2 cellular contexts compared by ENCODE assay signal in the genomic region with DNA sequence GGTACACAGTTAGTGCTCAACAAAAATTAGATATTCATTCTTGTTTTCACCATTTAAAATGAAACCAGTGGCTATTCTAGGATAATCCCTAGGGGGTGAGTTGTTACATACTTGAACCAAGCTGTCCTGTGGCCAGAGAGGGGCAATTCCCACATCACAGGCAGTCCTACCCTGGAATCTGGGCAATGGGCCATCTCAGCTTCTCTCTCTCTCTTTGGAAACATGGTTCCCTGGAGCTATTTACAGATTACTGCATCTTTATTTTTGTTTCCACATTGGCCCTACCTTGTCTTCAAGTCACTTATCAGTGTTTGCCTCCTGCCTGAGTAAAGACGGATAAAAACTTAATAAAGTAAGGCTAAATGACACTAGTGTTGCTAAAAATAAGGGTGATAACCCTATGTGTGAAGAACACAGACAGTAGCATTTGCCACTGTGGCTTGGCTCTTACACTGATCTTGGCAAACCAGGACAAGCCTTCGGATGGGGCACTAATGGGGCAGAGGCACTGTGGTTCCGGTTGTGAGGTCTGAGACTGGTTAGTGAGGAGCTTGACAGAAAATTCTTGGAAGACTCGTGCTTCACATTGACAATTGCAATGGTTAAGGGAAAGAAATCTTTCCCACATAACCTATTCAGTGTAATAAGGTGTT.
TF ChIP-seq lines count a peak whose summit lies in the region.

No MANE protein-coding gene starts in this region.

TF ChIP-seq in liver, 16 proteins besides CTCF, POLR2A, EP300 and RAD21:
- TF ChIP-seq JUND (IDR thresholded peaks at IDR 0.05) (peak in 1 of 2 donors; percentile 59), EGR1 (IDR thresholded peaks at IDR 0.05; ENCODE audit: low read depth in 2 of 2) (peak in 1 of 2 donors; percentile 21), HNF4A (conservative IDR thresholded peaks at IDR 0.05) (peak; percentile 46 to 73), FOXA2 (IDR thresholded peaks at IDR 0.05) (peak; percentile 60), YY1 (IDR thresholded peaks at IDR 0.05) (peak; percentile 34), HNF4G (IDR thresholded peaks at IDR 0.05) (no peak), RXRA (IDR thresholded peaks at IDR 0.05) (peak; percentile 45 to 73), SP1 (IDR thresholded peaks at IDR 0.05) (peak; percentile 30)
- TF ChIP-seq, protein P1, sequence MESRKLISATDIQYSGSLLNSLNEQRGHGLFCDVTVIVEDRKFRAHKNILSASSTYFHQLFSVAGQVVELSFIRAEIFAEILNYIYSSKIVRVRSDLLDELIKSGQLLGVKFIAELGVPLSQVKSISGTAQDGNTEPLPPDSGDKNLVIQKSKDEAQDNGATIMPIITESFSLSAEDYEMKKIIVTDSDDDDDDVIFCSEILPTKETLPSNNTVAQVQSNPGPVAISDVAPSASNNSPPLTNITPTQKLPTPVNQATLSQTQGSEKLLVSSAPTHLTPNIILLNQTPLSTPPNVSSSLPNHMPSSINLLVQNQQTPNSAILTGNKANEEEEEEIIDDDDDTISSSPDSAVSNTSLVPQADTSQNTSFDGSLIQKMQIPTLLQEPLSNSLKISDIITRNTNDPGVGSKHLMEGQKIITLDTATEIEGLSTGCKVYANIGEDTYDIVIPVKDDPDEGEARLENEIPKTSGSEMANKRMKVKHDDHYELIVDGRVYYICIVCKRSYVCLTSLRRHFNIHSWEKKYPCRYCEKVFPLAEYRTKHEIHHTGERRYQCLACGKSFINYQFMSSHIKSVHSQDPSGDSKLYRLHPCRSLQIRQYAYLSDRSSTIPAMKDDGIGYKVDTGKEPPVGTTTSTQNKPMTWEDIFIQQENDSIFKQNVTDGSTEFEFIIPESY (IDR thresholded peaks at IDR 0.05) = peak; percentile 34
- TF ChIP-seq, protein P2, sequence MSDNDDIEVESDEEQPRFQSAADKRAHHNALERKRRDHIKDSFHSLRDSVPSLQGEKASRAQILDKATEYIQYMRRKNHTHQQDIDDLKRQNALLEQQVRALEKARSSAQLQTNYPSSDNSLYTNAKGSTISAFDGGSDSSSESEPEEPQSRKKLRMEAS (IDR thresholded peaks at IDR 0.05) = no peak
- TF ChIP-seq, protein P3, sequence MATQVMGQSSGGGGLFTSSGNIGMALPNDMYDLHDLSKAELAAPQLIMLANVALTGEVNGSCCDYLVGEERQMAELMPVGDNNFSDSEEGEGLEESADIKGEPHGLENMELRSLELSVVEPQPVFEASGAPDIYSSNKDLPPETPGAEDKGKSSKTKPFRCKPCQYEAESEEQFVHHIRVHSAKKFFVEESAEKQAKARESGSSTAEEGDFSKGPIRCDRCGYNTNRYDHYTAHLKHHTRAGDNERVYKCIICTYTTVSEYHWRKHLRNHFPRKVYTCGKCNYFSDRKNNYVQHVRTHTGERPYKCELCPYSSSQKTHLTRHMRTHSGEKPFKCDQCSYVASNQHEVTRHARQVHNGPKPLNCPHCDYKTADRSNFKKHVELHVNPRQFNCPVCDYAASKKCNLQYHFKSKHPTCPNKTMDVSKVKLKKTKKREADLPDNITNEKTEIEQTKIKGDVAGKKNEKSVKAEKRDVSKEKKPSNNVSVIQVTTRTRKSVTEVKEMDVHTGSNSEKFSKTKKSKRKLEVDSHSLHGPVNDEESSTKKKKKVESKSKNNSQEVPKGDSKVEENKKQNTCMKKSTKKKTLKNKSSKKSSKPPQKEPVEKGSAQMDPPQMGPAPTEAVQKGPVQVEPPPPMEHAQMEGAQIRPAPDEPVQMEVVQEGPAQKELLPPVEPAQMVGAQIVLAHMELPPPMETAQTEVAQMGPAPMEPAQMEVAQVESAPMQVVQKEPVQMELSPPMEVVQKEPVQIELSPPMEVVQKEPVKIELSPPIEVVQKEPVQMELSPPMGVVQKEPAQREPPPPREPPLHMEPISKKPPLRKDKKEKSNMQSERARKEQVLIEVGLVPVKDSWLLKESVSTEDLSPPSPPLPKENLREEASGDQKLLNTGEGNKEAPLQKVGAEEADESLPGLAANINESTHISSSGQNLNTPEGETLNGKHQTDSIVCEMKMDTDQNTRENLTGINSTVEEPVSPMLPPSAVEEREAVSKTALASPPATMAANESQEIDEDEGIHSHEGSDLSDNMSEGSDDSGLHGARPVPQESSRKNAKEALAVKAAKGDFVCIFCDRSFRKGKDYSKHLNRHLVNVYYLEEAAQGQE (IDR thresholded peaks at IDR 0.05) = peak; percentile 41
- TF ChIP-seq, protein P4, sequence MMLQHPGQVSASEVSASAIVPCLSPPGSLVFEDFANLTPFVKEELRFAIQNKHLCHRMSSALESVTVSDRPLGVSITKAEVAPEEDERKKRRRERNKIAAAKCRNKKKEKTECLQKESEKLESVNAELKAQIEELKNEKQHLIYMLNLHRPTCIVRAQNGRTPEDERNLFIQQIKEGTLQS (IDR thresholded peaks at IDR 0.05) = no peak

TF ChIP-seq in HepG2, 621 proteins besides CTCF, POLR2A, EP300 and RAD21:
- TF ChIP-seq NBN (conservative IDR thresholded peaks at IDR 0.05) (no peak), ZNF605 (CRISPR knock-in tag; IDR thresholded peaks at IDR 0.05) (no peak), KMT2B (CRISPR knock-in tag; IDR thresholded peaks at IDR 0.05) (no peak), TRIM24 (CRISPR knock-in tag; IDR thresholded peaks at IDR 0.05) (no peak), NAIF1 (CRISPR knock-in tag; IDR thresholded peaks at IDR 0.05; ENCODE audit: borderline replicate concordance) (no peak), SNRNP70 (IDR thresholded peaks at IDR 0.05; ENCODE audit: low read depth, low read length) (no peak), ZNF383 (CRISPR knock-in tag; IDR thresholded peaks at IDR 0.05; ENCODE audit: borderline replicate concordance) (no peak), NCOR1 (IDR thresholded peaks at IDR 0.05; ENCODE audit: borderline replicate concordance, low read length) (no peak), GTF2F1 (IDR thresholded peaks at IDR 0.05; ENCODE audit: low read length) (no peak), ZNF274 (CRISPR knock-in tag; IDR thresholded peaks at IDR 0.05) (no peak), HNRNPUL1 (IDR thresholded peaks at IDR 0.05; ENCODE audit: low read depth, low read length) (no peak), ZNF430 (CRISPR knock-in tag; IDR thresholded peaks at IDR 0.05) (no peak), SMAD9 (CRISPR knock-in tag; IDR thresholded peaks at IDR 0.05) (no peak), ZNF7 (CRISPR knock-in tag; IDR thresholded peaks at IDR 0.05) (no peak), WIZ (CRISPR knock-in tag; IDR thresholded peaks at IDR 0.05) (no peak), ZSCAN22 (CRISPR knock-in tag; IDR thresholded peaks at IDR 0.05) (no peak), FOXA1 (IDR thresholded peaks at IDR 0.05) (no peak), FOXA1 (CRISPR knock-in tag; IDR thresholded peaks at IDR 0.05) (no peak), MXI1 (IDR thresholded peaks at IDR 0.05; ENCODE audit: borderline replicate concordance, low read depth, low read length) (no peak), ISX (CRISPR knock-in tag; conservative IDR thresholded peaks at IDR 0.05) (no peak)
- TF ChIP-seq, protein P5, sequence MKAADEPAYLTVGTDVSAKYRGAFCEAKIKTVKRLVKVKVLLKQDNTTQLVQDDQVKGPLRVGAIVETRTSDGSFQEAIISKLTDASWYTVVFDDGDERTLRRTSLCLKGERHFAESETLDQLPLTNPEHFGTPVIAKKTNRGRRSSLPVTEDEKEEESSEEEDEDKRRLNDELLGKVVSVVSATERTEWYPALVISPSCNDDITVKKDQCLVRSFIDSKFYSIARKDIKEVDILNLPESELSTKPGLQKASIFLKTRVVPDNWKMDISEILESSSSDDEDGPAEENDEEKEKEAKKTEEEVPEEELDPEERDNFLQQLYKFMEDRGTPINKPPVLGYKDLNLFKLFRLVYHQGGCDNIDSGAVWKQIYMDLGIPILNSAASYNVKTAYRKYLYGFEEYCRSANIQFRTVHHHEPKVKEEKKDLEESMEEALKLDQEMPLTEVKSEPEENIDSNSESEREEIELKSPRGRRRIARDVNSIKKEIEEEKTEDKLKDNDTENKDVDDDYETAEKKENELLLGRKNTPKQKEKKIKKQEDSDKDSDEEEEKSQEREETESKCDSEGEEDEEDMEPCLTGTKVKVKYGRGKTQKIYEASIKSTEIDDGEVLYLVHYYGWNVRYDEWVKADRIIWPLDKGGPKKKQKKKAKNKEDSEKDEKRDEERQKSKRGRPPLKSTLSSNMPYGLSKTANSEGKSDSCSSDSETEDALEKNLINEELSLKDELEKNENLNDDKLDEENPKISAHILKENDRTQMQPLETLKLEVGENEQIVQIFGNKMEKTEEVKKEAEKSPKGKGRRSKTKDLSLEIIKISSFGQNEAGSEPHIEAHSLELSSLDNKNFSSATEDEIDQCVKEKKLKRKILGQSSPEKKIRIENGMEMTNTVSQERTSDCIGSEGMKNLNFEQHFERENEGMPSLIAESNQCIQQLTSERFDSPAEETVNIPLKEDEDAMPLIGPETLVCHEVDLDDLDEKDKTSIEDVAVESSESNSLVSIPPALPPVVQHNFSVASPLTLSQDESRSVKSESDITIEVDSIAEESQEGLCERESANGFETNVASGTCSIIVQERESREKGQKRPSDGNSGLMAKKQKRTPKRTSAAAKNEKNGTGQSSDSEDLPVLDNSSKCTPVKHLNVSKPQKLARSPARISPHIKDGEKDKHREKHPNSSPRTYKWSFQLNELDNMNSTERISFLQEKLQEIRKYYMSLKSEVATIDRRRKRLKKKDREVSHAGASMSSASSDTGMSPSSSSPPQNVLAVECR (CRISPR knock-in tag; IDR thresholded peaks at IDR 0.05; ENCODE audit: borderline replicate concordance) = no peak
